8 cellular contexts compared by ENCODE assay signal in the genomic region with DNA sequence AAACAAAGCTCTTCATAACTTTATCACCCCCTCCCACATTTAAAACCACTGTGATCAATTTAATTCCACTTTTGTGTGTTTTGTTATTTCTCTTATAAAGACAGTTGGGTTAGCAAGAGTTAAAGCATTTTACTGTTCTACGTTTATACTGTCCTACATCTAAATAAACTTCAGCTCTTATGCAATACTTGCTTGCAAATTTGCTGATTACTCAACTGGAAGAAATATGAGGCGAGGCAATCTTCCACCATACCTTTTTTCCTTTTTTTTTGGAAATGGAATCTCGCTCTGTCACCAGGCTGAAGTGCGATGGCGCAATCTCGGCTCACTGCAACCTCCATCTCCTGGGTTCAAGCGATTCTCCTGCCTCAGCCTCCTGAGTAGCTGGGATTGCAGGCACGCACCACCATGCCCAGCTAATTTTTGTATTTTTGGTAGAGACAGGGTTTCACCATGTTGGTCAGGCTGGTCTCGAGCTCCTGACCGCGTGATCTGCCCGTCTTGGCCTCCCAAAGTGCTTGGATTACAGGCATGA. TPM values are rescaled to one million over a fixed set of nuclear protein-coding genes. Genes with fewer than 3 reads are reported as not detected.
"Had no signal": no experiment of that assay in that cellular context is flagged by ENCODE, and none has a peak within 500 bp of the region (broad histone marks: within the 10 kb centered on the region; RNA-seq: fewer than 3 reads in every experiment).

No MANE protein-coding gene starts in this region.

RNA-seq across cellular contexts. Expression of gene REC114, which starts 42.9 kb away (rescaled TPM):
- total RNA-seq: activated CD4-positive, alpha-beta memory T cell treated with anti-CD3 and anti-CD28 coated beads, Interleukin-2, amount 10 ng/mL, durations not matched to agents 7 days and 5 days; activated CD8-positive, alpha-beta memory T cell treated with anti-CD3 and anti-CD28 coated beads, Interleukin-2, amount 10 ng/mL, durations not matched to agents 7 days and 5 days; dorsolateral prefrontal cortex; glomerular endothelial cell; lung; sigmoid colon; T-cell; ureter had no signal
- polyA plus RNA-seq: sigmoid colon had no signal
